Comparison of ENCODE assay signal across 33 cellular contexts in genomic region chr6:91152824-91153223, GRCh38.
"Had no signal": no experiment of that assay in that cellular context is flagged by ENCODE, and none has a peak within 500 bp of the region (broad histone marks: within the 10 kb centered on the region; RNA-seq: fewer than 3 reads in every experiment).

No MANE protein-coding gene starts in this region.

- ATAC-seq: activated naive CD4-positive, alpha-beta T cell treated with anti-CD3 and anti-CD28 coated beads, Interleukin-2, amount 50 U/mL, for 72 hours; activated naive CD8-positive, alpha-beta T cell treated with anti-CD3 and anti-CD28 coated beads, Interleukin-2, amount 50 U/mL, for 24 hours; activated T-cell treated with anti-CD3 and anti-CD28 coated beads, Interleukin-2, amount 50 U/mL, for 4 hours; activated T-cell treated with anti-CD3 and anti-CD28 coated beads, Interleukin-2, amount 50 U/mL, for 72 hours; activated T-helper 17 cell treated with anti-CD3 and anti-CD28 coated beads, Interleukin-2, amount 50 U/mL, for 72 hours; body of pancreas had no signal

- H3K36me3 ChIP-seq: adrenal gland, ascending aorta, brain microvascular endothelial cell, breast epithelium, cardiac muscle cell had no signal

- H3K4me1 ChIP-seq: adrenal gland, ascending aorta, body of pancreas, breast epithelium had no signal

- H3K27me3 ChIP-seq: adrenal gland, ascending aorta, body of pancreas, brain microvascular endothelial cell, breast epithelium, cardiac muscle cell had no signal

- FAIRE-seq: astrocyte, colon had no signal

- H3K4me3 ChIP-seq: adrenal gland, ascending aorta, body of pancreas, breast epithelium, cardiac muscle cell had no signal

- H3K27ac ChIP-seq: adrenal gland, ascending aorta, body of pancreas, brain microvascular endothelial cell, breast epithelium, cardiac muscle cell had no signal

- H3K9me3 ChIP-seq: adrenal gland, ascending aorta, body of pancreas, breast epithelium had no signal

- DNase-seq: activated effector memory CD4-positive, alpha-beta T cell treated with anti-CD3 and anti-CD28 coated beads, Interleukin-2, amount 50 U/mL, for 16 hours; activated effector memory CD4-positive, alpha-beta T cell treated with Interleukin-2 at 50 U/mL for 16 hours; activated gamma-delta T cell; activated gamma-delta T cell treated with Interleukin-2 at 50 U/mL for 16 hours; activated naive CD4-positive, alpha-beta T cell; activated naive CD4-positive, alpha-beta T cell treated with anti-CD3 and anti-CD28 coated beads for 36 hours; activated naive CD4-positive, alpha-beta T cell treated with anti-CD3 and anti-CD28 coated beads, Interleukin-2, amount 10 ng/mL, durations not matched to agents 7 days and 5 days; activated naive CD4-positive, alpha-beta T cell treated with anti-CD3 and anti-CD28 coated beads, Interleukin-2, amount 50 U/mL, for 16 hours; activated naive CD4-positive, alpha-beta T cell treated with Interleukin-2 at 50 U/mL for 16 hours; activated naive CD8-positive, alpha-beta T cell treated with anti-CD3 and anti-CD28 coated beads for 36 hours; activated naive CD8-positive, alpha-beta T cell treated with anti-CD3 and anti-CD28 coated beads, Interleukin-2, amount 10 ng/mL, durations not matched to agents 7 days and 5 days; activated naive CD8-positive, alpha-beta T cell treated with anti-CD3 and anti-CD28 coated beads, Interleukin-2, amount 50 U/mL, for 24 hours; activated T-cell treated with anti-CD3 and anti-CD28 coated beads, Interleukin-2, amount 50 U/mL, for 24 hours; activated T-cell treated with anti-CD3 and anti-CD28 coated beads, Interleukin-2, amount 50 U/mL, for 4 hours; activated T-cell treated with anti-CD3 and anti-CD28 coated beads, Interleukin-2, amount 50 U/mL, for 48 hours; activated T-cell treated with anti-CD3 and anti-CD28 coated beads, Interleukin-2, amount 50 U/mL, for 72 hours; adrenal gland; amniotic stem cell; amygdala; anterior cingulate cortex; aorta; body of pancreas; brain microvascular endothelial cell; caudate nucleus; central memory CD4-positive, alpha-beta T cell; cerebellar nuclear complex had no signal
